In genomic region chr9:122940603-122941559, GRCh38 we compare ENCODE assay signal across 8 cellular contexts. TPM values are rescaled to one million over a fixed set of nuclear protein-coding genes. Genes with fewer than 3 reads are reported as not detected.
DNase-seq lines count a peak whose midpoint lies in the region; ATAC-seq and TF ChIP-seq lines count a peak whose summit lies in the region.

RABGAP1 (plus strand) TSS chr9:122941020; CDS start chr9:122957060, 16,040 bp downstream.

- H3K9me3 ChIP-seq in left ventricle myocardium inferior (replicated peaks): no peaks in the 10 kb centered on the region

- peak within 1 kb of the TSS; percentile 93 for H3K4me3 ChIP-seq in left ventricle myocardium inferior

- peaks cover 24% of the 10 kb centered on the region for H3K36me3 ChIP-seq in left ventricle myocardium inferior

- H3K4me3 Mint-ChIP-seq in progenitor cell of endocrine pancreas (ENCODE audit: low read depth): peak within 1 kb of the TSS; percentile 92

- in situ Hi-C loops in GM13976 (cut with MboI; ENCODE audit: low sequenced_read_pairs, unreplicated experiment): no loop called here

- peaks cover 26% of the 10 kb centered on the region for H3K4me1 Mint-ChIP-seq in progenitor cell of endocrine pancreas (ENCODE audit: low read depth)

- intact Hi-C loops in T-helper 1 cell treated with Interleukin-12 subunit alpha and Interleukin-12 subunit beta and Interleukin-4 antibody, amounts not matched to agents 30 ng/mL and 1 ng/mL, for 36 hours (cut with micrococcal nuclease): loop anchor here (1.0 to 10.0 kb wide), 12 partner anchors 10 to 994 kb away; partner anchors contain the start of genes DENND1A, MORN5, MRRF and NDUFA8
- intact Hi-C loops in left ventricle myocardium inferior (cut with micrococcal nuclease): no loop called here

- DNase-seq in GM13976 (ENCODE audit: low spot score) (peak; percentile 99), NCI-H146 treated with DMSO at 0.1 percent for 48 hours (lab: John Stamatoyannopoulos, UW; ENCODE audit: unreplicated experiment) (peak; percentile 87), amniotic stem cell (lab: John Stamatoyannopoulos, UW) (peak; percentile 97), left ventricle myocardium inferior (peak; percentile 100), progenitor cell of endocrine pancreas (ENCODE audit: low spot score, unreplicated experiment) (peak; percentile 97), ureter (ENCODE audit: low spot score) (peak; percentile 99)

- peaks cover 63% of the 10 kb centered on the region for H3K4me1 ChIP-seq in left ventricle myocardium inferior

- H3K27ac ChIP-seq in left ventricle myocardium inferior (replicated peaks): peak within 1 kb of the TSS; percentile 93

- no peaks in the 10 kb centered on the region for H3K9me3 Mint-ChIP-seq in progenitor cell of endocrine pancreas (ENCODE audit: low read depth)

- peak; percentile 98 for ATAC-seq in HG02870 (IDR thresholded peaks at IDR 0.05; ENCODE audit: unreplicated experiment)

- TF ChIP-seq CTCF in GM13976 (IDR thresholded peaks at IDR 0.05; ENCODE audit: borderline replicate concordance, control extremely low read depth, extremely low read depth, insufficient read depth, missing control alignments) (no peak), left ventricle myocardium inferior (IDR thresholded peaks at IDR 0.05; ENCODE audit: borderline replicate concordance) (no peak), progenitor cell of endocrine pancreas (IDR thresholded peaks at IDR 0.05; ENCODE audit: unreplicated experiment) (no peak)

- H3K27me3 Mint-ChIP-seq in progenitor cell of endocrine pancreas: no peaks in the 10 kb centered on the region

- no peaks in the 10 kb centered on the region for H3K27me3 ChIP-seq in left ventricle myocardium inferior (ENCODE audit: low read depth)

- peak within 1 kb of the TSS; percentile 99 for H3K27ac Mint-ChIP-seq in progenitor cell of endocrine pancreas

- H3K36me3 Mint-ChIP-seq in progenitor cell of endocrine pancreas (ENCODE audit: insufficient read depth): peaks cover 8% of the 10 kb centered on the region

RNA-seq across cellular contexts. Expression of gene RABGAP1, which starts in this region (rescaled TPM):
- 33.9 and 38.1 TPM in 2 replicates for total RNA-seq in T-helper 1 cell treated with Interleukin-12 subunit alpha and Interleukin-12 subunit beta and Interleukin-4 antibody, amounts not matched to agents 30 ng/mL and 1 ng/mL, for 36 hours
- total RNA-seq in left ventricle myocardium inferior: 48.2 TPM
- total RNA-seq in progenitor cell of endocrine pancreas: 78.9 and 93.6 TPM in 2 replicates
- 96.4 TPM for total RNA-seq in ureter

Comparison
In these comparisons a context has a peak if more than half of its experiments do, and no peak if none do; other contexts are left out.
1. Peak in every context shown above with its lines: DNase-seq, ATAC-seq, H3K4me3 ChIP-seq and H3K27ac ChIP-seq.